Comparison of ENCODE assay signal across 8 cellular contexts in genomic region chr1:66370462-66370907, GRCh38.
DNase-seq lines count a peak whose midpoint lies in the region; ATAC-seq, FAIRE-seq and TF ChIP-seq lines count a peak whose summit lies in the region.
"Had no signal": no experiment of that assay in that cellular context is flagged by ENCODE, and none has a peak within 500 bp of the region (broad histone marks: within the 10 kb centered on the region; RNA-seq: fewer than 3 reads in every experiment).

No MANE protein-coding gene starts in this region.

- no peak overlapping the region for H3K4me3 Mint-ChIP-seq in activated CD8-positive, alpha-beta T cell treated with anti-CD3 and anti-CD28 coated beads, Interleukin-2, amount 10 ng/mL, durations not matched to agents 7 days and 5 days
- H3K4me3 Mint-ChIP-seq in nephron: no peak overlapping the region

- TF ChIP-seq CTCF in nephron (IDR thresholded peaks at IDR 0.05; ENCODE audit: unreplicated experiment in 3 of 3): no peak

- no peaks in the 10 kb centered on the region for H3K9me3 Mint-ChIP-seq in activated CD8-positive, alpha-beta T cell treated with anti-CD3 and anti-CD28 coated beads, Interleukin-2, amount 10 ng/mL, durations not matched to agents 7 days and 5 days (ENCODE audit: insufficient read depth)
- no peaks in the 10 kb centered on the region for H3K9me3 Mint-ChIP-seq in nephron

- peak; percentile 20 for ATAC-seq in GM18870 (IDR thresholded peaks at IDR 0.05; ENCODE audit: unreplicated experiment)
- ATAC-seq in HG02642 (IDR thresholded peaks at IDR 0.05; ENCODE audit: poor library complexity, unreplicated experiment): peak; percentile 38
- ATAC-seq in activated CD8-positive, alpha-beta T cell treated with anti-CD3 and anti-CD28 coated beads, Interleukin-2, amount 10 ng/mL, durations not matched to agents 7 days and 5 days: peak; percentile 14

- CTCF ChIA-PET in activated CD8-positive, alpha-beta T cell treated with anti-CD3 and anti-CD28 coated beads, Interleukin-2, amount 10 ng/mL, durations not matched to agents 7 days and 5 days (lab: Charles Lee): interaction anchor here (0.9 to 6.4 kb wide), 14 partner anchors 9 to 128 kb away, joined by 3 to 45 read pairs (median 4); no protein-coding TSS in a partner anchor

- peak overlapping the region; percentile 40 for H3K27ac Mint-ChIP-seq in activated CD8-positive, alpha-beta T cell treated with anti-CD3 and anti-CD28 coated beads, Interleukin-2, amount 10 ng/mL, durations not matched to agents 7 days and 5 days
- H3K27ac Mint-ChIP-seq in nephron: peak overlapping the region; percentile 7 to 35 (median 13)

- POLR2A ChIA-PET in activated CD8-positive, alpha-beta T cell treated with anti-CD3 and anti-CD28 coated beads, Interleukin-2, amount 10 ng/mL, durations not matched to agents 7 days and 5 days (lab: Charles Lee): interaction anchor here (0.6 to 1.2 kb wide), 4 partner anchors 21 to 138 kb away, joined by 3 to 5 read pairs (median 4); no protein-coding TSS in a partner anchor

- no peak for DNase-seq in activated CD8-positive, alpha-beta T cell treated with anti-CD3 and anti-CD28 coated beads, Interleukin-2, amount 10 ng/mL, durations not matched to agents 7 days and 5 days
- no peak for DNase-seq in foreskin melanocyte
- DNase-seq in H54 (ENCODE audit: insufficient read length, low spot score): no peak
- no peak for DNase-seq in HK-2 (ENCODE audit: unreplicated experiment)

- no peak for TF ChIP-seq POLR2A in H54 (IDR thresholded peaks at IDR 0.05; ENCODE audit: low read depth, low read length)

- H3K36me3 Mint-ChIP-seq in activated CD8-positive, alpha-beta T cell treated with anti-CD3 and anti-CD28 coated beads, Interleukin-2, amount 10 ng/mL, durations not matched to agents 7 days and 5 days (ENCODE audit: low read depth): peaks cover 79% of the 10 kb centered on the region
- peaks cover 24% of the 10 kb centered on the region for H3K36me3 Mint-ChIP-seq in nephron (ENCODE audit: low read depth)

- no peak for FAIRE-seq in H54 (lab: Jason Lieb, UNC)
- FAIRE-seq: colon had no signal

- H3K4me1 Mint-ChIP-seq in activated CD8-positive, alpha-beta T cell treated with anti-CD3 and anti-CD28 coated beads, Interleukin-2, amount 10 ng/mL, durations not matched to agents 7 days and 5 days (ENCODE audit: low read depth): peaks cover 81% of the 10 kb centered on the region
- peaks cover 14% of the 10 kb centered on the region for H3K4me1 Mint-ChIP-seq in nephron

- no peaks in the 10 kb centered on the region for H3K27me3 Mint-ChIP-seq in activated CD8-positive, alpha-beta T cell treated with anti-CD3 and anti-CD28 coated beads, Interleukin-2, amount 10 ng/mL, durations not matched to agents 7 days and 5 days (ENCODE audit: low read depth)
- H3K27me3 Mint-ChIP-seq in nephron (ENCODE audit: low read depth): no peaks in the 10 kb centered on the region
